ENCODE assay signal across 2 cellular contexts in genomic region chr7:27112361-27112760, GRCh38.
TF ChIP-seq lines count a peak whose summit lies in the region.

No MANE protein-coding gene starts in this region.

TF ChIP-seq in endothelial cell of umbilical vein, 7 proteins besides CTCF, POLR2A, EP300 and RAD21:
- TF ChIP-seq EZH2 (IDR thresholded peaks at IDR 0.05; ENCODE audit: borderline replicate concordance, low read depth, low read length, severe bottlenecking) (no peak), MYC (IDR thresholded peaks at IDR 0.05; ENCODE audit: low read depth, low read length) (no peak), MAX (IDR thresholded peaks at IDR 0.05; ENCODE audit: insufficient read depth, insufficient read length) (no peak), GATA2 (IDR thresholded peaks at IDR 0.05; ENCODE audit: insufficient read depth, insufficient read length, low read depth, low read length) (no peak), JUN (IDR thresholded peaks at IDR 0.05; ENCODE audit: borderline replicate concordance, insufficient read depth, insufficient read length, low read depth) (no peak), POLR2AphosphoS5 (IDR thresholded peaks at IDR 0.05; ENCODE audit: insufficient read depth, low read depth, low read length) (no peak), FOS (IDR thresholded peaks at IDR 0.05; ENCODE audit: borderline replicate concordance, insufficient read depth, low read length) (no peak)

TF ChIP-seq in SK-N-SH treated with all-trans-retinoic acid at 6 μM for 48 hours, 23 proteins besides CTCF, POLR2A, EP300 and RAD21:
- TF ChIP-seq BACH2 (CRISPR knock-in tag; IDR thresholded peaks at IDR 0.05; ENCODE audit: borderline replicate concordance): no peak
- no peak for TF ChIP-seq ZNF70 (CRISPR knock-in tag; IDR thresholded peaks at IDR 0.05)
- no peak for TF ChIP-seq SNAI2 (CRISPR knock-in tag; IDR thresholded peaks at IDR 0.05)
- TF ChIP-seq ZFP3 (CRISPR knock-in tag; IDR thresholded peaks at IDR 0.05): no peak
